ENCODE assay signal across 7 cellular contexts in genomic region chr5:89343666-89344065, GRCh38.
DNase-seq lines count a peak whose midpoint lies in the region; ATAC-seq and TF ChIP-seq lines count a peak whose summit lies in the region.

No MANE protein-coding gene starts in this region.

- peak; percentile 91 for ATAC-seq in GM19324 (IDR thresholded peaks at IDR 0.05; ENCODE audit: low FRiP score, unreplicated experiment)
- peak; percentile 91 for ATAC-seq in HG02938 (IDR thresholded peaks at IDR 0.05; ENCODE audit: unreplicated experiment)
- ATAC-seq in natural killer cell, result peak in 2 of 3 donors; percentile 37 to 57

- no peak for TF ChIP-seq CTCF in natural killer cell (IDR thresholded peaks at IDR 0.05)
- no peak for TF ChIP-seq CTCF in SK-N-SH (IDR thresholded peaks at IDR 0.05)

- H3K9ac ChIP-seq in SK-N-SH, result no peak overlapping the region

- no peak overlapping the region for H3K4me2 ChIP-seq in SK-N-SH

- H3K79me2 ChIP-seq in SK-N-SH (ENCODE audit: insufficient read depth), result no peaks in the 10 kb centered on the region

- CTCF ChIA-PET in SK-N-SH (lab: Yijun Ruan, JAX), result no interaction called here

- no peaks in the 10 kb centered on the region for H3K36me3 ChIP-seq in SK-N-SH (replicated peaks in 1 of 2; ENCODE audit: control insufficient read depth in 1 of 2, insufficient read depth in 2 of 2, low read length in 1 of 2)

- no peak overlapping the region for H3K4me3 Mint-ChIP-seq in natural killer cell

- H3K27me3 ChIP-seq in SK-N-SH (ENCODE audit: insufficient read depth), result no peaks in the 10 kb centered on the region

- no peaks in the 10 kb centered on the region for H3K27me3 Mint-ChIP-seq in natural killer cell (ENCODE audit: low read depth in 2 of 2)

- H3K9me2 ChIP-seq in SK-N-SH, result no peaks in the 10 kb centered on the region

- TF ChIP-seq RAD21 in SK-N-SH (IDR thresholded peaks at IDR 0.05; ENCODE audit: low read length), result no peak

- H3K27ac ChIP-seq in SK-N-SH (ENCODE audit: low read depth in 2 of 2, low read length in 1 of 2), result no peak overlapping the region

- H3F3A ChIP-seq in SK-N-SH (replicated peaks; ENCODE audit: insufficient read depth), result peaks cover 9% of the 10 kb centered on the region

- WGBS in SK-N-SH (ENCODE audit: low lambda C conversion rate), result 52% methylated on average over 4 of the region's 4 CpGs

- H3K9me3 Mint-ChIP-seq in natural killer cell, result no peaks in the 10 kb centered on the region

- peaks cover 0 to 7% of the 10 kb centered on the region in 2 experiments; a peak in 2 of 4 replicates for H3K4me1 ChIP-seq in SK-N-SH (ENCODE audit: control insufficient read depth in 1 of 2, insufficient read depth in 2 of 2, low read depth in 1 of 2, low read length in 1 of 2)

- intact Hi-C loops in natural killer cell (cut with micrococcal nuclease), result no loop called here

- DNase-seq in NCI-H2196 (lab: John Stamatoyannopoulos, UW; ENCODE audit: unreplicated experiment), result peak; percentile 26
- no peak for DNase-seq in natural killer cell
- DNase-seq in SK-N-SH, result no peak
- no peak for DNase-seq in activated CD8-positive, alpha-beta memory T cell treated with anti-CD3 and anti-CD28 coated beads, Interleukin-2, amount 50 U/mL, for 48 hours
- DNase-seq in activated CD4-positive, alpha-beta T cell treated with anti-CD3 and anti-CD28 coated beads, Interleukin-2, amount 50 U/mL, for 1 hour, result no peak

- peaks cover 10 to 11% of the 10 kb centered on the region in 2 donors for H3K4me1 Mint-ChIP-seq in natural killer cell

- H3K9me3 ChIP-seq in SK-N-SH, result no peaks in the 10 kb centered on the region

- no peak for TF ChIP-seq EP300 in SK-N-SH (IDR thresholded peaks at IDR 0.05; ENCODE audit: borderline replicate concordance in 1 of 2, low read depth in 1 of 2, low read length in 1 of 2)

- no peaks in the 10 kb centered on the region for H3K36me3 Mint-ChIP-seq in natural killer cell

- no peak overlapping the region for H2AFZ ChIP-seq in SK-N-SH (ENCODE audit: low read depth)

- no peaks in the 10 kb centered on the region for H4K20me1 ChIP-seq in SK-N-SH (ENCODE audit: insufficient read depth)

- H3K4me3 ChIP-seq in SK-N-SH (ENCODE audit: low read depth in 2 of 2, low read length in 1 of 2), result no peak overlapping the region

- H3K27ac Mint-ChIP-seq in natural killer cell, result no peak overlapping the region

- POLR2A ChIA-PET in SK-N-SH (lab: Yijun Ruan, JAX), result no interaction called here

TF ChIP-seq in SK-N-SH, 30 proteins besides CTCF, POLR2A, EP300 and RAD21:
- TF ChIP-seq PBX3 (IDR thresholded peaks at IDR 0.05) (no peak), RCOR1 (IDR thresholded peaks at IDR 0.05; ENCODE audit: low read length) (no peak), POLR2AphosphoS5 (IDR thresholded peaks at IDR 0.05; ENCODE audit: low read depth, low read length) (no peak), IRF3 (IDR thresholded peaks at IDR 0.05; ENCODE audit: low read depth, low read length) (no peak), YY1 (IDR thresholded peaks at IDR 0.05; ENCODE audit: low read depth) (no peak)
